Comparison of ENCODE assay signal across 8 cellular contexts in genomic region chr18:50306944-50307343, GRCh38. TPM values are rescaled to one million over a fixed set of nuclear protein-coding genes. Genes with fewer than 3 reads are reported as not detected.
DNase-seq lines count a peak whose midpoint lies in the region; ATAC-seq and TF ChIP-seq lines count a peak whose summit lies in the region.

No MANE protein-coding gene starts in this region.

- peaks cover 22% of the 10 kb centered on the region for H3K27me3 Mint-ChIP-seq in activated T-cell treated with anti-CD3 and anti-CD28 coated beads, Interleukin-2, amount 50 U/mL, for 4 hours (ENCODE audit: low read depth)
- peaks cover 7% of the 10 kb centered on the region for H3K27me3 Mint-ChIP-seq in activated CD8-positive, alpha-beta T cell treated with anti-CD3 and anti-CD28 coated beads for 36 hours

- peaks cover 41% of the 10 kb centered on the region for H3K27me3 ChIP-seq in iPS-15b (ENCODE audit: control insufficient read depth, insufficient read depth, low read length)
- H3K27me3 ChIP-seq in subcutaneous abdominal adipose tissue (ENCODE audit: control insufficient read depth in 5 of 5, insufficient read depth in 4 of 5, low read length in 5 of 5): peaks cover 0 to 9% (median 5%) of the 10 kb centered on the region in 5 donors

- no peak for ATAC-seq in activated T-cell treated with anti-CD3 and anti-CD28 coated beads, Interleukin-2, amount 50 U/mL, for 4 hours
- ATAC-seq in activated CD8-positive, alpha-beta T cell treated with anti-CD3 and anti-CD28 coated beads for 36 hours: no peak
- no peak for ATAC-seq in GM18870 (IDR thresholded peaks at IDR 0.05; ENCODE audit: unreplicated experiment)

- H3K36me3 Mint-ChIP-seq in activated T-cell treated with anti-CD3 and anti-CD28 coated beads, Interleukin-2, amount 50 U/mL, for 4 hours (ENCODE audit: insufficient read depth): no peaks in the 10 kb centered on the region
- no peaks in the 10 kb centered on the region for H3K36me3 Mint-ChIP-seq in activated CD8-positive, alpha-beta T cell treated with anti-CD3 and anti-CD28 coated beads for 36 hours (ENCODE audit: low read depth)

- no peak overlapping the region for H3K27ac Mint-ChIP-seq in activated CD8-positive, alpha-beta T cell treated with anti-CD3 and anti-CD28 coated beads for 36 hours

- H3K9me3 ChIP-seq in iPS-15b (ENCODE audit: control insufficient read depth, insufficient read depth, low read length) (no peaks in the 10 kb centered on the region), subcutaneous abdominal adipose tissue (ENCODE audit: control insufficient read depth in 5 of 5, low read length in 5 of 5) (no peaks in the 10 kb centered on the region)

- intact Hi-C loops in activated CD8-positive, alpha-beta T cell treated with anti-CD3 and anti-CD28 coated beads for 36 hours (cut with micrococcal nuclease): no loop called here

- TF ChIP-seq CTCF in activated CD8-positive, alpha-beta T cell treated with anti-CD3 and anti-CD28 coated beads for 36 hours (IDR thresholded peaks at IDR 0.05): no peak

- H3K9ac ChIP-seq in iPS-15b (ENCODE audit: low read depth, low read length) (no peak overlapping the region), subcutaneous abdominal adipose tissue (ENCODE audit: low read length in 5 of 5) (peak overlapping the region in 1 of 5 donors; percentile 68)

- POLR2A ChIA-PET in activated CD8-positive, alpha-beta T cell treated with anti-CD3 and anti-CD28 coated beads for 36 hours (lab: Charles Lee): interaction anchor here (1.0 kb wide), 1 partner anchor 9 kb away, joined by 5 read pairs; no protein-coding TSS in a partner anchor

- H3K4me1 ChIP-seq in iPS-15b (ENCODE audit: control insufficient read depth, insufficient read depth, low read length): peaks cover 7% of the 10 kb centered on the region
- peaks cover 2 to 16% (median 12%) of the 10 kb centered on the region in 5 donors for H3K4me1 ChIP-seq in subcutaneous abdominal adipose tissue (ENCODE audit: control insufficient read depth in 5 of 5, insufficient read depth in 5 of 5, low read length in 5 of 5)

- no peak for DNase-seq in activated T-cell treated with anti-CD3 and anti-CD28 coated beads, Interleukin-2, amount 50 U/mL, for 4 hours
- DNase-seq in activated T-cell treated with anti-CD3 and anti-CD28 coated beads, Interleukin-2, amount 50 U/mL, for 1 hour: no peak
- no peak for DNase-seq in activated CD8-positive, alpha-beta T cell treated with anti-CD3 and anti-CD28 coated beads for 36 hours
- no peak for DNase-seq in NCI-H187 (lab: John Stamatoyannopoulos, UW)
- DNase-seq in NCI-H748 (lab: John Stamatoyannopoulos, UW; ENCODE audit: unreplicated experiment): no peak

- no peak overlapping the region for H3K27ac ChIP-seq in subcutaneous abdominal adipose tissue (ENCODE audit: low read depth, low read length)

- peak overlapping the region; percentile 63 for H3K4me3 ChIP-seq in iPS-15b (ENCODE audit: low read depth, low read length)
- peak overlapping the region; percentile 63 to 86 (median 70) for H3K4me3 ChIP-seq in subcutaneous abdominal adipose tissue (ENCODE audit: low read depth in 1 of 5, low read length in 5 of 5)

- H3K4me3 Mint-ChIP-seq in activated T-cell treated with anti-CD3 and anti-CD28 coated beads, Interleukin-2, amount 50 U/mL, for 4 hours: peak overlapping the region; percentile 90
- peak overlapping the region; percentile 83 for H3K4me3 Mint-ChIP-seq in activated CD8-positive, alpha-beta T cell treated with anti-CD3 and anti-CD28 coated beads for 36 hours

- H3K36me3 ChIP-seq in iPS-15b (ENCODE audit: control insufficient read depth, insufficient read depth, low read length) (no peaks in the 10 kb centered on the region), subcutaneous abdominal adipose tissue (ENCODE audit: control insufficient read depth in 5 of 5, insufficient read depth in 5 of 5, low read length in 5 of 5) (no peaks in the 10 kb centered on the region)

- peaks cover 20% of the 10 kb centered on the region for H3K4me1 Mint-ChIP-seq in activated T-cell treated with anti-CD3 and anti-CD28 coated beads, Interleukin-2, amount 50 U/mL, for 4 hours (ENCODE audit: low read depth)
- peaks cover 16% of the 10 kb centered on the region for H3K4me1 Mint-ChIP-seq in activated CD8-positive, alpha-beta T cell treated with anti-CD3 and anti-CD28 coated beads for 36 hours (ENCODE audit: low read depth)

- CTCF ChIA-PET in activated CD8-positive, alpha-beta T cell treated with anti-CD3 and anti-CD28 coated beads for 36 hours (lab: Charles Lee): interaction anchor here (1.8 to 2.3 kb wide), 2 partner anchors 38 to 50 kb away, joined by 6 to 11 read pairs; no protein-coding TSS in a partner anchor

- peaks cover 4% of the 10 kb centered on the region for H3K9me3 Mint-ChIP-seq in activated T-cell treated with anti-CD3 and anti-CD28 coated beads, Interleukin-2, amount 50 U/mL, for 4 hours
- H3K9me3 Mint-ChIP-seq in activated CD8-positive, alpha-beta T cell treated with anti-CD3 and anti-CD28 coated beads for 36 hours: peaks cover 4% of the 10 kb centered on the region

RNA-seq across cellular contexts. Expression of gene CXXC1, which starts 19.5 kb away (rescaled TPM):
- total RNA-seq in activated T-cell treated with anti-CD3 and anti-CD28 coated beads, Interleukin-2, amount 50 U/mL, for 4 hours: 100 to 1,000 TPM; 132 to 147 (median 145) TPM
- total RNA-seq in activated CD8-positive, alpha-beta T cell treated with anti-CD3 and anti-CD28 coated beads for 36 hours: 10 to 100 TPM; 87.0 to 88.0 TPM

RNA-seq across cellular contexts. Expression of gene MBD1, which starts 25.6 kb away (rescaled TPM):
- 100 to 1,000 TPM; 103 to 113 (median 104) TPM for total RNA-seq in activated T-cell treated with anti-CD3 and anti-CD28 coated beads, Interleukin-2, amount 50 U/mL, for 4 hours
- total RNA-seq in activated CD8-positive, alpha-beta T cell treated with anti-CD3 and anti-CD28 coated beads for 36 hours: 10 to 100 TPM; 67.4 to 69.0 TPM

RNA-seq across cellular contexts. Expression of gene CFAP53, which starts 40.6 kb away (rescaled TPM):
- under 1 TPM; 0.14 to 0.40 (median 0.28) TPM for total RNA-seq in activated T-cell treated with anti-CD3 and anti-CD28 coated beads, Interleukin-2, amount 50 U/mL, for 4 hours
- under 1 TPM; 0.27 to 0.76 TPM for total RNA-seq in activated CD8-positive, alpha-beta T cell treated with anti-CD3 and anti-CD28 coated beads for 36 hours
